In the genomic region with DNA sequence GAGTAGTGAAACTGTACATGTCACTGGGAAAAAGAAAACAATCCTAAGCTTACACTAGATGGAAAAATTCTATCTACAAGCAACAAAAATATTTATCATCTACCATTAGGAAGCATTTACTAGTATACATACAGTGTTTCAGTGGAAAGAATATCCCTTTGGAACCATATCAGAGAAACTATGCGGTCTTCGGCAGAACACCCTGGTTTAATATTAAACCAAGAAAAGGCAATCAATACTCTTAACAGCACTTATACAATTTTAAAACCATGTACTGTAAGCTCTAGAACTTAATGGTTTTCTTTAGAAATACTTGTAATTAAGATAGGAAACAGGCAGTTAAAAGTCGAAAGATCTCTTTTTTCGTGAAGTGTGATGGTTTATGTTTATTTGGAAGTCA, we compare ENCODE assay signal across 20 cellular contexts. TPM values are rescaled to one million over a fixed set of nuclear protein-coding genes. Genes with fewer than 3 reads are reported as not detected.
A peak's percentile ranks its signal among the peaks of the same experiment; 100 is the strongest.
DNase-seq lines count a peak whose midpoint lies in the region; ATAC-seq, FAIRE-seq and TF ChIP-seq lines count a peak whose summit lies in the region.
"Had no signal": no experiment of that assay in that cellular context is flagged by ENCODE, and none has a peak within 500 bp of the region (broad histone marks: within the 10 kb centered on the region; RNA-seq: fewer than 3 reads in every experiment).

No MANE protein-coding gene starts in this region.

- TF ChIP-seq CTCF in 22Rv1 (IDR thresholded peaks at IDR 0.05): no peak
- TF ChIP-seq CTCF in body of pancreas (IDR thresholded peaks at IDR 0.05): no peak
- TF ChIP-seq CTCF in HepG2 (CRISPR knock-in tag; IDR thresholded peaks at IDR 0.05): no peak
- TF ChIP-seq CTCF in pancreas (IDR thresholded peaks at IDR 0.05): no peak
- no peak for TF ChIP-seq CTCF in brain microvascular endothelial cell (IDR thresholded peaks at IDR 0.05; ENCODE audit: low read depth, low read length, missing control alignments)

- H3K4me3 ChIP-seq in body of pancreas (no peak overlapping the region), HepG2 (replicated peaks in 1 of 3; ENCODE audit: insufficient read depth in 1 of 3, low read depth in 2 of 3, low read length in 3 of 3) (no peak overlapping the region; a peak in 1 of 6 replicates), pancreas (no peak overlapping the region), brain microvascular endothelial cell (ENCODE audit: low read depth, low read length) (no peak overlapping the region)
- H3K4me3 ChIP-seq: SJSA1 had no signal

- TF ChIP-seq EP300 in HepG2 (IDR thresholded peaks at IDR 0.05; ENCODE audit: low read depth in 2 of 2, low read length in 2 of 2) (no peak), HepG2 (CRISPR knock-in tag; IDR thresholded peaks at IDR 0.05; ENCODE audit: borderline replicate concordance) (no peak)

- intact Hi-C loops in body of pancreas (cut with DNase I): no loop called here
- intact Hi-C loops in HepG2 (cut with micrococcal nuclease; ENCODE audit: unreplicated experiment): loop anchor here (5.0 kb wide), 1 partner anchor 205 kb away; no protein-coding TSS in a partner anchor
- intact Hi-C loops in pancreas (cut with DNase I): no loop called here

- POLR2A ChIA-PET in HepG2 (lab: Yijun Ruan, JAX): interaction anchor here (2.2 to 3.1 kb wide), 2 partner anchors 32 to 35 kb away, joined by 10 to 11 read pairs; a partner anchor contains a TSS

- peak overlapping the region; percentile 2; the same call in 1 of the 2 replicates for H3K4me2 ChIP-seq in HepG2 (ENCODE audit: low read depth, low read length)
- H3K4me2 ChIP-seq: KMS-11 had no signal

- H3K9ac ChIP-seq in HepG2 (ENCODE audit: insufficient read depth, low read depth, low read length): no peak overlapping the region
- H3K9ac ChIP-seq: KMS-11 had no signal

- H3K79me2 ChIP-seq in HepG2 (ENCODE audit: insufficient read depth, low read length): peaks cover 5% of the 10 kb centered on the region

- no TSS peak for BruUV-seq in HepG2 (replicated peaks; lab: Mats Ljungman, UMichigan)

- CTCF ChIA-PET in HepG2 (lab: Yijun Ruan, JAX; ENCODE audit: low intra/inter-chr PET ratio, low total read pairs): no interaction called here

- in situ Hi-C loops in HepG2 (cut with HindIII; ENCODE audit: extremely low pct_ligation_motif_present, low pct_unique_long_range_greater_than_20kb) (no loop called here), brain microvascular endothelial cell (cut with HindIII; ENCODE audit: low pct_ligation_motif_present, low sequenced_read_pairs) (no loop called here)

- ATAC-seq in body of pancreas (peak; percentile 72), HepG2 (peak; percentile 57), pancreas (peak; percentile 61 to 80 (median 74))
- ATAC-seq: Right ventricle myocardium inferior had no signal

- DNase-seq in body of pancreas (no peak), HepG2 (ENCODE audit: low spot score) (no peak), pancreas (no peak), brain microvascular endothelial cell (no peak), HCEC 1CT (no peak), dedifferentiated amniotic fluid mesenchymal stem cell (ENCODE audit: extremely low spot score) (no peak)
- DNase-seq in stimulated activated CD4-positive, alpha-beta T cell treated with anti-CD3 and anti-CD28 coated beads, Interleukin-1b, Interleukin-23, amount 100 ng/mL, for 48 hours: no peak
- DNase-seq: DMS53, GDM1, H9, IMR-90, NCI-H1105, NCI-H2171 treated with DMSO at 0.1 percent for 48 hours, NCI-H526, OCI-M1 had no signal

- no peak overlapping the region for H2AFZ ChIP-seq in HepG2 (ENCODE audit: low read length)

- H3K9me3 ChIP-seq in body of pancreas: no peaks in the 10 kb centered on the region
- no peaks in the 10 kb centered on the region for H3K9me3 ChIP-seq in HepG2 (ENCODE audit: low read length)
- H3K9me3 ChIP-seq in pancreas: no peaks in the 10 kb centered on the region
- H3K9me3 ChIP-seq: SJSA1 had no signal

- no peak for TF ChIP-seq POLR2A in body of pancreas (IDR thresholded peaks at IDR 0.05)
- TF ChIP-seq POLR2A in HepG2 (IDR thresholded peaks at IDR 0.05; ENCODE audit: insufficient read depth in 1 of 2, low read depth in 2 of 2, low read length in 2 of 2): no peak

- TF ChIP-seq RAD21 in HepG2 (CRISPR knock-in tag; IDR thresholded peaks at IDR 0.05): no peak

- H3K4me1 ChIP-seq in body of pancreas (peaks cover 55% of the 10 kb centered on the region), HepG2 (ENCODE audit: insufficient read depth, low read length) (peaks cover 59% of the 10 kb centered on the region), pancreas (peaks cover 19 to 40% (median 22%) of the 10 kb centered on the region in 3 donors)

- no peaks in the 10 kb centered on the region for H4K20me1 ChIP-seq in HepG2 (ENCODE audit: insufficient read depth, low read length)

- H3K27me3 ChIP-seq in body of pancreas (no peaks in the 10 kb centered on the region), HepG2 (ENCODE audit: control insufficient read depth in 1 of 2, insufficient read depth in 2 of 2, low read length in 2 of 2) (no peaks in the 10 kb centered on the region), pancreas (no peaks in the 10 kb centered on the region), brain microvascular endothelial cell (replicated peaks) (no peaks in the 10 kb centered on the region)
- H3K27me3 ChIP-seq: SJSA1 had no signal

- FAIRE-seq in HepG2 (lab: Jason Lieb, UNC) (no peak), pancreas (lab: Jason Lieb, UNC) (peak; percentile 47)
- FAIRE-seq: D721Med had no signal

- no peaks in the 10 kb centered on the region for H3K36me3 ChIP-seq in body of pancreas (replicated peaks in 1 of 2; ENCODE audit: insufficient read depth in 1 of 2, low read depth in 2 of 2)
- peaks cover 18 to 43% of the 10 kb centered on the region in 2 experiments for H3K36me3 ChIP-seq in HepG2 (replicated peaks in 1 of 2; ENCODE audit: control insufficient read depth in 1 of 2, insufficient read depth in 2 of 2, low read length in 2 of 2)
- peaks cover 0 to 10% (median 0%) of the 10 kb centered on the region in 3 donors for H3K36me3 ChIP-seq in pancreas
- H3K36me3 ChIP-seq in brain microvascular endothelial cell (replicated peaks): no peaks in the 10 kb centered on the region

- H3K27ac ChIP-seq in 22Rv1: peak overlapping the region; percentile 93
- peak overlapping the region in 3 of 4 donors; percentile 18 to 67 (median 50) for H3K27ac ChIP-seq in body of pancreas
- H3K27ac ChIP-seq in HepG2 (ENCODE audit: extremely low read length, insufficient read depth, low read length): peak overlapping the region; percentile 39
- H3K27ac ChIP-seq in pancreas: peak overlapping the region in 3 of 4 donors; percentile 23 to 65 (median 57)
- no peak overlapping the region for H3K27ac ChIP-seq in brain microvascular endothelial cell
- H3K27ac ChIP-seq: KMS-11, SJSA1 had no signal

- WGBS in body of pancreas, 2 donors: 14 to 17% methylated on average over 4 of the region's 4 CpGs
- 38% methylated on average over 4 of the region's 4 CpGs for WGBS in HepG2 (ENCODE audit: low lambda C conversion rate)
- 15 to 20% methylated on average over 4 of the region's 4 CpGs for WGBS in pancreas, 2 donors

TF ChIP-seq in HepG2, 621 proteins besides CTCF, POLR2A, EP300 and RAD21 (continues in another document):
- TF ChIP-seq, protein P1, sequence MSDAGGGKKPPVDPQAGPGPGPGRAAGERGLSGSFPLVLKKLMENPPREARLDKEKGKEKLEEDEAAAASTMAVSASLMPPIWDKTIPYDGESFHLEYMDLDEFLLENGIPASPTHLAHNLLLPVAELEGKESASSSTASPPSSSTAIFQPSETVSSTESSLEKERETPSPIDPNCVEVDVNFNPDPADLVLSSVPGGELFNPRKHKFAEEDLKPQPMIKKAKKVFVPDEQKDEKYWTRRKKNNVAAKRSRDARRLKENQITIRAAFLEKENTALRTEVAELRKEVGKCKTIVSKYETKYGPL (CRISPR knock-in tag; IDR thresholded peaks at IDR 0.05): 0 out of 2 replicates have a peak, but pooled peaks have one; percentile 39
- TF ChIP-seq HNRNPUL1 (IDR thresholded peaks at IDR 0.05; ENCODE audit: low read depth, low read length) (no peak), ISL2 (CRISPR knock-in tag; IDR thresholded peaks at IDR 0.05) (peak; percentile 39; the same call in 1 of the 2 replicates), ARID2 (CRISPR knock-in tag; IDR thresholded peaks at IDR 0.05; ENCODE audit: borderline replicate concordance) (0 out of 2 replicates have a peak, but pooled peaks have one; percentile 59), KAT2B (IDR thresholded peaks at IDR 0.05; ENCODE audit: borderline replicate concordance, low read depth, low read length) (0 out of 2 replicates have a peak, but pooled peaks have one; percentile 28)

RNA-seq across cellular contexts. Expression of a gene that starts 32.3 kb away (rescaled TPM):
- total RNA-seq in body of pancreas (10 to 100 TPM; 27.2 to 30.7 TPM), HepG2 (2016; rRNA removed; fragmentation: Illumina TruSeq; extraction: Trizol) (84.6 and 96.9 TPM in 2 replicates), pancreas (10 to 100 TPM; 10.0 to 29.5 (median 18.0) TPM)
- total RNA-seq in HepG2 (2016; cell fraction: cytosol; rRNA removed; fragmentation: Illumina TruSeq; extraction: Trizol; ENCODE audit: low read depth): 11.5 and 11.6 TPM in 2 replicates
- 74.6 and 95.9 TPM in 2 replicates for total RNA-seq in HepG2 (2016; cell fraction: insoluble cytoplasmic fraction; rRNA removed; fragmentation: Illumina TruSeq; extraction: Trizol)
- total RNA-seq in HepG2 (2016; cell fraction: membrane; rRNA removed; fragmentation: Illumina TruSeq; extraction: Trizol): 35.6 and 39.1 TPM in 2 replicates
- 62.3 and 75.3 TPM in 2 replicates for total RNA-seq in HepG2 (2016; cell fraction: nucleus; rRNA removed; fragmentation: Illumina TruSeq; extraction: Trizol)
- polyA plus RNA-seq in HepG2 (2011; rRNA removed) (21.5 and 35.3 TPM in 2 replicates), pancreas (10 to 100 TPM in 1 of 2 donors, 1 to 10 TPM in 1; 5.9 to 10.4 TPM)
- polyA plus RNA-seq in HepG2 (2011; cell fraction: cytosol; rRNA removed): 12.9 and 21.5 TPM in 2 replicates
- polyA plus RNA-seq in HepG2 (2011; cell fraction: nucleus; rRNA removed): 29.1 and 32.0 TPM in 2 replicates
- polyA plus RNA-seq in HepG2 (2012): 66.0 and 93.9 TPM in 2 replicates
- polyA plus RNA-seq in HepG2 (2016; cell fraction: cytosol; fragmentation: Illumina TruSeq; extraction: Trizol; ENCODE audit: low read depth): 3.5 and 3.7 TPM in 2 replicates
- 80.0 and 80.6 TPM in 2 replicates for polyA plus RNA-seq in HepG2 (2016; cell fraction: insoluble cytoplasmic fraction; fragmentation: Illumina TruSeq; extraction: Trizol; ENCODE audit: low read depth)
- 12.9 and 13.2 TPM in 2 replicates for polyA plus RNA-seq in HepG2 (2016; cell fraction: membrane; fragmentation: Illumina TruSeq; extraction: Trizol; ENCODE audit: low read depth)
- 78.5 and 78.7 TPM in 2 replicates for polyA plus RNA-seq in HepG2 (2016; cell fraction: nucleus; fragmentation: Illumina TruSeq; extraction: Trizol; ENCODE audit: insufficient read depth, low read depth)
- 29.2 and 35.2 TPM in 2 replicates for polyA minus RNA-seq in HepG2 (2011; rRNA and poly(A)+ RNA removed; ENCODE audit: low replicate concordance)
- polyA minus RNA-seq in HepG2 (2011; cell fraction: cytosol; rRNA and poly(A)+ RNA removed): 31.5 and 48.1 TPM in 2 replicates
- 101 and 110 TPM in 2 replicates for polyA minus RNA-seq in HepG2 (2011; cell fraction: nucleus; rRNA and poly(A)+ RNA removed)
